25 cellular contexts compared by ENCODE assay signal in genomic region chr19:17780781-17781180, GRCh38. TPM values are rescaled to one million over a fixed set of nuclear protein-coding genes. Genes with fewer than 3 reads are reported as not detected.
DNase-seq lines count a peak whose midpoint lies in the region; ATAC-seq, FAIRE-seq and TF ChIP-seq lines count a peak whose summit lies in the region.
"Had no signal": no experiment of that assay in that cellular context is flagged by ENCODE, and none has a peak within 500 bp of the region (broad histone marks: within the 10 kb centered on the region; RNA-seq: fewer than 3 reads in every experiment).

No MANE protein-coding gene starts in this region.

- no peak overlapping the region for H3K27ac Mint-ChIP-seq in WTC11
- H3K27ac Mint-ChIP-seq: GM23338 had no signal

- H3K14ac ChIP-seq in mesenchymal stem cell (ENCODE audit: low read length in 2 of 2), result no peak overlapping the region

- H3K27me3 Mint-ChIP-seq in WTC11 (ENCODE audit: low read depth), result no peaks in the 10 kb centered on the region
- H3K27me3 Mint-ChIP-seq: CD4-positive, alpha-beta memory T cell had no signal

- no peak overlapping the region for H3K9ac ChIP-seq in mesenchymal stem cell (ENCODE audit: low read length)

- intact Hi-C loops in right lobe of liver (cut with DNase I), result loop anchor here in 1 of 2 donors (10.0 kb wide), 2 partner anchors 74 to 76 kb away; partner anchors contain the start of gene RPL18A
- intact Hi-C loops in right cardiac atrium (cut with DNase I), result loop anchor here in 1 of 4 donors (5.0 kb wide), 1 partner anchor 77 kb away; the partner anchor contains the start of gene RPL18A

- H3K9me3 ChIP-seq in A549 (no peaks in the 10 kb centered on the region), mesenchymal stem cell (ENCODE audit: control insufficient read depth, low read length) (no peaks in the 10 kb centered on the region), right lobe of liver (no peaks in the 10 kb centered on the region), right cardiac atrium (ENCODE audit: control insufficient read depth, low read length) (no peaks in the 10 kb centered on the region)
- H3K9me3 ChIP-seq: HAP-1 had no signal

- FAIRE-seq in A549 (lab: Jason Lieb, UNC), result no peak
- FAIRE-seq: A204.1, GM12891, GM18507, H54 had no signal

- H3K4me3 ChIP-seq in A549 (no peak overlapping the region), mesenchymal stem cell (ENCODE audit: insufficient read depth in 1 of 2, low read depth in 1 of 2, low read length in 2 of 2) (no peak overlapping the region), right lobe of liver (no peak overlapping the region), right cardiac atrium (ENCODE audit: low read length) (no peak overlapping the region)
- H3K4me3 ChIP-seq: GM23338, HAP-1 had no signal

- no peak overlapping the region for H4K91ac ChIP-seq in mesenchymal stem cell (ENCODE audit: low read length)

- POLR2A ChIA-PET in A549 (lab: Yijun Ruan, JAX) (no interaction called here), WTC11 (lab: Charles Lee) (no interaction called here)

- H2BK5ac ChIP-seq in mesenchymal stem cell (ENCODE audit: low read depth, low read length, poor library complexity, severe bottlenecking), result no peak overlapping the region

- no peak overlapping the region for H4K8ac ChIP-seq in mesenchymal stem cell (ENCODE audit: low read length)

- H3K9me3 Mint-ChIP-seq in WTC11, result no peaks in the 10 kb centered on the region
- H3K9me3 Mint-ChIP-seq: CD4-positive, alpha-beta memory T cell; GM23338 had no signal

- H3K4me3 Mint-ChIP-seq in WTC11, result no peak overlapping the region
- H3K4me3 Mint-ChIP-seq: CD4-positive, alpha-beta memory T cell; GM23338 had no signal

- H3K36me3 ChIP-seq in mesenchymal stem cell (ENCODE audit: control insufficient read depth in 1 of 2, insufficient read depth in 2 of 2, low read depth in 1 of 2, low read length in 2 of 2) (no peaks in the 10 kb centered on the region), right lobe of liver (no peaks in the 10 kb centered on the region)

- H3K4ac ChIP-seq in mesenchymal stem cell (ENCODE audit: low read depth in 1 of 2, low read length in 2 of 2), result no peak overlapping the region

- ATAC-seq in A549, result no peak
- no peak for ATAC-seq in WTC11
- no peak for ATAC-seq in right lobe of liver
- no peak for ATAC-seq in right cardiac atrium
- ATAC-seq in foreskin keratinocyte, result no peak
- ATAC-seq: GM23338 had no signal

- no peak overlapping the region for H2BK12ac ChIP-seq in mesenchymal stem cell (ENCODE audit: low read length in 2 of 2)

- H3K27me3 ChIP-seq in mesenchymal stem cell (ENCODE audit: control insufficient read depth in 1 of 2, insufficient read depth in 1 of 2, low read length in 2 of 2) (peaks cover 0 to 21% of the 10 kb centered on the region in 2 experiments), right lobe of liver (no peaks in the 10 kb centered on the region), right cardiac atrium (ENCODE audit: control insufficient read depth, insufficient read depth) (no peaks in the 10 kb centered on the region), foreskin keratinocyte (no peaks in the 10 kb centered on the region)

- TF ChIP-seq CTCF in A549 (IDR thresholded peaks at IDR 0.05) (no peak), WTC11 (IDR thresholded peaks at IDR 0.05) (no peak), right lobe of liver (IDR thresholded peaks at IDR 0.05) (no peak), foreskin keratinocyte (conservative IDR thresholded peaks at IDR 0.05) (no peak)

- CTCF ChIA-PET in A549 (lab: Yijun Ruan, JAX), result interaction anchor here (0.9 kb wide), 1 partner anchor 79 kb away, joined by 4 read pairs; the partner anchor contains the start of gene RPL18A
- CTCF ChIA-PET in WTC11 (lab: Charles Lee), result interaction anchor here (0.5 to 0.8 kb wide), 2 partner anchors 17 to 151 kb away, joined by 3 read pairs; no protein-coding TSS in a partner anchor

- H2AFZ ChIP-seq in mesenchymal stem cell (ENCODE audit: low read depth, low read length), result no peak overlapping the region
- H2AFZ ChIP-seq: GM23338 had no signal

- no peak overlapping the region for H3K23ac ChIP-seq in mesenchymal stem cell (ENCODE audit: low read length in 2 of 2)

- H3K36me3 Mint-ChIP-seq in WTC11, result peaks cover 10% of the 10 kb centered on the region

- H2BK120ac ChIP-seq in mesenchymal stem cell (ENCODE audit: low read depth, low read length), result no peak overlapping the region

- TF ChIP-seq EP300 in A549 (IDR thresholded peaks at IDR 0.05), result no peak

- H2AK5ac ChIP-seq in mesenchymal stem cell (ENCODE audit: low read length, severe bottlenecking), result no peak overlapping the region

- peak overlapping the region; percentile 78 for H2BK15ac ChIP-seq in mesenchymal stem cell (ENCODE audit: low read depth, poor library complexity, severe bottlenecking)

- 96% methylated on average over 2 of the region's 2 CpGs for WGBS in A549 (ENCODE audit: missing lambda C conversion rate)
- WGBS in mesenchymal stem cell, result 95% methylated on average over 2 of the region's 2 CpGs
- WGBS in right lobe of liver (ENCODE audit: insufficient coverage, low coverage, low lambda C conversion rate, missing lambda C conversion rate), result no CpG with 5 or more reads among the region's 2 CpGs
- WGBS in right cardiac atrium, result 81% methylated on average over 2 of the region's 2 CpGs

- no peak for TF ChIP-seq RAD21 in A549 (conservative IDR thresholded peaks at IDR 0.05 in 1 of 2, IDR thresholded peaks at IDR 0.05 in 1 of 2)

- peaks cover 14% of the 10 kb centered on the region for H3K4me1 Mint-ChIP-seq in WTC11

- H3K4me2 ChIP-seq in A549, result no peak overlapping the region
- no peak overlapping the region for H3K4me2 ChIP-seq in mesenchymal stem cell (ENCODE audit: low read length, poor library complexity, severe bottlenecking)
- H3K4me2 ChIP-seq: GM23338 had no signal

- DNase-seq in A549 (ENCODE audit: low read depth in 1 of 2, low spot score in 1 of 2) (no peak), WTC11 (ENCODE audit: low spot score) (no peak), mesenchymal stem cell (no peak), right lobe of liver (no peak), right cardiac atrium (no peak), foreskin keratinocyte (no peak)
- DNase-seq: ACHN; AML-193; C1 segment of cervical spinal cord; Calu3; CD4-positive, alpha-beta memory T cell; COR-L47; DMS53; DMS79 treated with DMSO at 0.1 percent for 48 hours; GF-D8 had no signal

- H3K27ac ChIP-seq in A549, result no peak overlapping the region
- H3K27ac ChIP-seq in mesenchymal stem cell (ENCODE audit: low read length, poor library complexity, severe bottlenecking), result no peak overlapping the region
- H3K27ac ChIP-seq in right lobe of liver, result no peak overlapping the region
- H3K27ac ChIP-seq in right cardiac atrium (ENCODE audit: low read length), result no peak overlapping the region
- no peak overlapping the region for H3K27ac ChIP-seq in foreskin keratinocyte
- H3K27ac ChIP-seq: 22Rv1 had no signal

- H3K4me1 ChIP-seq in A549 (peaks cover 4% of the 10 kb centered on the region; the same call in 1 of the 3 replicates), mesenchymal stem cell (ENCODE audit: control insufficient read depth, insufficient read depth, low read depth, low read length) (peaks cover 10% of the 10 kb centered on the region), right lobe of liver (no peaks in the 10 kb centered on the region), right cardiac atrium (ENCODE audit: control insufficient read depth, insufficient read depth, low read length) (no peaks in the 10 kb centered on the region), foreskin keratinocyte (no peaks in the 10 kb centered on the region)
- H3K4me1 ChIP-seq: HAP-1 had no signal

- H3K18ac ChIP-seq in mesenchymal stem cell (ENCODE audit: low read depth in 1 of 2, low read length in 2 of 2), result no peak overlapping the region

- no peak for TF ChIP-seq POLR2A in A549 (IDR thresholded peaks at IDR 0.05; ENCODE audit: low read length)
- TF ChIP-seq POLR2A in right lobe of liver (IDR thresholded peaks at IDR 0.05), result no peak

- no peaks in the 10 kb centered on the region for H3K79me1 ChIP-seq in mesenchymal stem cell (replicated peaks; ENCODE audit: low read length, poor library complexity, severe bottlenecking)

RNA-seq across cellular contexts. Expression of gene B3GNT3, which starts 14.2 kb away (rescaled TPM):
- 2.7 and 4.8 TPM in 2 replicates for polyA plus RNA-seq in A549 (2011; rRNA removed)
- polyA plus RNA-seq in A549 (2012; cell fraction: cytosol; rRNA removed), result 0.61 and 0.80 TPM in 2 replicates
- polyA plus RNA-seq in A549 (2012; cell fraction: nucleus; rRNA removed), result 2.0 and 2.8 TPM in 2 replicates
- 1.6 to 2.4 TPM (median 1.8 TPM) in 3 replicates for polyA plus RNA-seq in A549 (2017; fragmentation: RNase III; extraction: RNeasy Plus Mini Kit Qiagen cat#74134 plus additional on column Dnase treatment)
- polyA minus RNA-seq in A549 (2011; rRNA and poly(A)+ RNA removed), result 3.0 and 3.3 TPM in 2 replicates
- 1.2 to 1.9 TPM (median 1.3 TPM) in 3 replicates for total RNA-seq in WTC11 (2021)
- not detected for polyA plus RNA-seq in mesenchymal stem cell (2013, experiment 1 of 2)
- not detected for polyA plus RNA-seq in mesenchymal stem cell (2013, experiment 2 of 2)
- 10 to 100 TPM in 2 of 6 experiments, 1 to 10 TPM in 3, under 1 TPM in 1; 0.26 to 13.6 (median 3.1) TPM for total RNA-seq in right lobe of liver
- total RNA-seq in right cardiac atrium, result not detected
- not detected for polyA plus RNA-seq in right cardiac atrium
- 6.5 and 11.5 TPM in 2 replicates for total RNA-seq in foreskin keratinocyte
- 5.7 and 7.9 TPM in 2 replicates for polyA plus RNA-seq in foreskin keratinocyte
- total RNA-seq: CD4-positive, alpha-beta memory T cell; G401 had no signal
- polyA plus RNA-seq: BJ had no signal

RNA-seq across cellular contexts. Expression of gene FCHO1, which starts 29.5 kb away (rescaled TPM):
- polyA plus RNA-seq in A549 (2011; rRNA removed) (1.7 and 2.2 TPM in 2 replicates), A549 (2017; fragmentation: RNase III; extraction: RNeasy Plus Mini Kit Qiagen cat#74134 plus additional on column Dnase treatment) (13.1 to 14.3 TPM (median 13.6 TPM) in 3 replicates), right cardiac atrium (0.57 TPM), foreskin keratinocyte (6.3 and 9.9 TPM in 2 replicates)
- 4.2 and 6.1 TPM in 2 replicates for polyA plus RNA-seq in A549 (2012; cell fraction: cytosol; rRNA removed)
- polyA plus RNA-seq in A549 (2012; cell fraction: nucleus; rRNA removed), result 9.9 and 11.3 TPM in 2 replicates
- 3.3 and 4.6 TPM in 2 replicates for polyA minus RNA-seq in A549 (2011; rRNA and poly(A)+ RNA removed)
- total RNA-seq in WTC11 (2021) (22.8 to 26.8 TPM (median 25.1 TPM) in 3 replicates), right lobe of liver (1 to 10 TPM in 4 of 6 experiments, under 1 TPM in 2; 0.93 to 3.6 (median 1.3) TPM), right cardiac atrium (1 to 10 TPM in 3 of 4 donors, under 1 TPM in 1; 0.68 to 1.6 (median 1.3) TPM), foreskin keratinocyte (6.2 and 8.8 TPM in 2 replicates)
- 2.2 TPM for polyA plus RNA-seq in mesenchymal stem cell (2013, experiment 1 of 2)
- 1.9 TPM for polyA plus RNA-seq in mesenchymal stem cell (2013, experiment 2 of 2)

RNA-seq across cellular contexts. Expression of gene INSL3, which starts 40.5 kb away (rescaled TPM):
- 0.27 and 1.2 TPM in 2 replicates for polyA plus RNA-seq in A549 (2011; rRNA removed)
- polyA plus RNA-seq in A549 (2012; cell fraction: cytosol; rRNA removed), result 0.13 and 0.49 TPM in 2 replicates
- polyA plus RNA-seq in A549 (2012; cell fraction: nucleus; rRNA removed), result 0.58 TPM in 1 of 2 replicates, not detected in the other
- 0.25 to 0.32 TPM (median 0.28 TPM) in 3 replicates for polyA plus RNA-seq in A549 (2017; fragmentation: RNase III; extraction: RNeasy Plus Mini Kit Qiagen cat#74134 plus additional on column Dnase treatment)
- polyA minus RNA-seq in A549 (2011; rRNA and poly(A)+ RNA removed), result 1.5 TPM in 1 of 2 replicates, not detected in the other
- 0.79 to 1.2 TPM (median 1.2 TPM) in 3 replicates for total RNA-seq in WTC11 (2021)
- polyA plus RNA-seq in mesenchymal stem cell (2013, experiment 1 of 2), result 0.15 TPM
- polyA plus RNA-seq in mesenchymal stem cell (2013, experiment 2 of 2), result 0.33 TPM
- total RNA-seq in right lobe of liver, result not detected
- total RNA-seq in right cardiac atrium, result not detected
- not detected for polyA plus RNA-seq in right cardiac atrium
- total RNA-seq in foreskin keratinocyte, result 0.14 and 0.51 TPM in 2 replicates
- 0.32 and 0.44 TPM in 2 replicates for polyA plus RNA-seq in foreskin keratinocyte
- total RNA-seq: Calu3, Daoy, G401, GM23338 had no signal
